Comparison of ENCODE assay signal across 28 cellular contexts in genomic region chr7:34331102-34331501, GRCh38.
"Had no signal": no experiment of that assay in that cellular context is flagged by ENCODE, and none has a peak within 500 bp of the region (broad histone marks: within the 10 kb centered on the region; RNA-seq: fewer than 3 reads in every experiment).

No MANE protein-coding gene starts in this region.

- H3K36me3 ChIP-seq: stomach, suprapubic skin, thoracic aorta, thyroid gland, tibial artery, tibial nerve, transverse colon, upper lobe of left lung, upper lobe of right lung, uterus, vagina had no signal

- H3K27ac ChIP-seq: stomach, suprapubic skin, testis, thoracic aorta, thyroid gland, tibial artery, tibial nerve, transverse colon, upper lobe of left lung, upper lobe of right lung, uterus, vagina had no signal

- H3K27me3 ChIP-seq: suprapubic skin, testis, thyroid gland, tibial artery, tibial nerve, transverse colon, upper lobe of left lung, upper lobe of right lung, uterus, vagina had no signal

- H3K4me3 ChIP-seq: stomach, suprapubic skin, testis, thoracic aorta, thyroid gland, tibial artery, tibial nerve, transverse colon, upper lobe of left lung, upper lobe of right lung, uterus, vagina had no signal

- DNase-seq: stimulated activated CD4-positive, alpha-beta T cell treated with anti-CD3 and anti-CD28 coated beads, Interleukin-2, amount 100 ng/mL, for 48 hours; stimulated activated CD4-positive, alpha-beta T cell treated with anti-CD3 and anti-CD28 coated beads, Interleukin-4, amount 100 ng/mL, for 1 hour; stimulated activated CD4-positive, alpha-beta T cell treated with anti-CD3 and anti-CD28 coated beads, Interleukin-4, amount 100 ng/mL, for 24 hours; stimulated activated CD4-positive, alpha-beta T cell treated with anti-CD3 and anti-CD28 coated beads, Interleukin-4, amount 100 ng/mL, for 4 hours; stimulated activated CD8-positive, alpha-beta memory T cell treated with anti-CD3 and anti-CD28 coated beads, Interleukin-4, amount 100 ng/mL, for 48 hours; stimulated activated naive B cell treated with anti-CD40 and anti-IgM and Interleukin-4, amounts not matched to agents 10 μg/mL and 1 μg/mL and 100 μg/mL, for 72 hours; stimulated activated naive CD4-positive, alpha-beta T cell; stimulated activated naive CD4-positive, alpha-beta T cell treated with Interleukin-2 at 50 U/mL for 16 hours; stimulated activated naive CD8-positive, alpha-beta T cell treated with anti-CD3 and anti-CD28 coated beads, Interleukin-15, amount 100 ng/mL, for 72 hours; stimulated activated naive CD8-positive, alpha-beta T cell treated with anti-CD3 and anti-CD28 coated beads, Interleukin-15, Interleukin-2, amounts not matched to agents 100 U/mL and 50 U/mL, for 24 hours; stomach; substantia nigra; testis; thyroid gland; tibial artery; transverse colon; trophoblast cell; upper lobe of left lung; upper lobe of right lung; uterus had no signal

- H3K27ac Mint-ChIP-seq: stimulated activated effector memory CD8-positive, alpha-beta T cell treated with anti-CD3 and anti-CD28 coated beads, Interleukin-12 subunit alpha, Interleukin-12 subunit beta, amount 100 ng/mL, for 72 hours; stimulated activated memory B cell treated with anti-CD40 and anti-IgM and Interleukin-4, amounts not matched to agents 10 μg/mL and 1 μg/mL and 100 μg/mL, for 72 hours; stimulated activated naive B cell treated with anti-CD40 and anti-IgM and Interleukin-4, amounts not matched to agents 10 μg/mL and 1 μg/mL and 100 μg/mL, for 72 hours; stimulated activated naive CD8-positive, alpha-beta T cell treated with anti-CD3 and anti-CD28 coated beads, Interleukin-15, amount 100 ng/mL, for 72 hours; stimulated activated naive CD8-positive, alpha-beta T cell treated with anti-CD3 and anti-CD28 coated beads, Interleukin-15, Interleukin-2, amounts not matched to agents 100 ng/mL and 50 ng/mL, for 24 hours; type B pancreatic cell had no signal

- H3K9me3 ChIP-seq: stomach, suprapubic skin, testis, thoracic aorta, thyroid gland, tibial artery, tibial nerve, transverse colon, upper lobe of left lung, upper lobe of right lung, uterus, vagina had no signal

- H3K27me3 Mint-ChIP-seq: stimulated activated memory B cell treated with anti-CD40 and anti-IgM and Interleukin-4, amounts not matched to agents 10 μg/mL and 1 μg/mL and 100 μg/mL, for 72 hours; stimulated activated naive CD8-positive, alpha-beta T cell treated with anti-CD3 and anti-CD28 coated beads, Interleukin-15, amount 100 ng/mL, for 72 hours; stimulated activated naive CD8-positive, alpha-beta T cell treated with anti-CD3 and anti-CD28 coated beads, Interleukin-15, Interleukin-2, amounts not matched to agents 100 ng/mL and 50 ng/mL, for 24 hours; type B pancreatic cell had no signal

- H3K9me3 Mint-ChIP-seq: stimulated activated naive CD8-positive, alpha-beta T cell treated with anti-CD3 and anti-CD28 coated beads, Interleukin-15, Interleukin-2, amounts not matched to agents 100 ng/mL and 50 ng/mL, for 24 hours; type B pancreatic cell had no signal

- H3K4me1 Mint-ChIP-seq: stimulated activated effector memory CD8-positive, alpha-beta T cell treated with anti-CD3 and anti-CD28 coated beads, Interleukin-12 subunit alpha, Interleukin-12 subunit beta, amount 100 ng/mL, for 72 hours; stimulated activated memory B cell treated with anti-CD40 and anti-IgM and Interleukin-4, amounts not matched to agents 10 μg/mL and 1 μg/mL and 100 μg/mL, for 72 hours; stimulated activated naive B cell treated with anti-CD40 and anti-IgM and Interleukin-4, amounts not matched to agents 10 μg/mL and 1 μg/mL and 100 μg/mL, for 72 hours; stimulated activated naive CD8-positive, alpha-beta T cell treated with anti-CD3 and anti-CD28 coated beads, Interleukin-15, amount 100 ng/mL, for 72 hours had no signal

- H3K36me3 Mint-ChIP-seq: stimulated activated effector memory CD8-positive, alpha-beta T cell treated with anti-CD3 and anti-CD28 coated beads, Interleukin-12 subunit alpha, Interleukin-12 subunit beta, amount 100 ng/mL, for 72 hours; stimulated activated memory B cell treated with anti-CD40 and anti-IgM and Interleukin-4, amounts not matched to agents 10 μg/mL and 1 μg/mL and 100 μg/mL, for 72 hours; stimulated activated naive B cell treated with anti-CD40 and anti-IgM and Interleukin-4, amounts not matched to agents 10 μg/mL and 1 μg/mL and 100 μg/mL, for 72 hours; type B pancreatic cell had no signal

- H3K4me1 ChIP-seq: stomach, suprapubic skin, testis, thyroid gland, tibial artery, tibial nerve, transverse colon, upper lobe of left lung, upper lobe of right lung, uterus, vagina had no signal

- H3K4me3 Mint-ChIP-seq: stimulated activated effector memory CD8-positive, alpha-beta T cell treated with anti-CD3 and anti-CD28 coated beads, Interleukin-12 subunit alpha, Interleukin-12 subunit beta, amount 100 ng/mL, for 72 hours; stimulated activated memory B cell treated with anti-CD40 and anti-IgM and Interleukin-4, amounts not matched to agents 10 μg/mL and 1 μg/mL and 100 μg/mL, for 72 hours; stimulated activated naive B cell treated with anti-CD40 and anti-IgM and Interleukin-4, amounts not matched to agents 10 μg/mL and 1 μg/mL and 100 μg/mL, for 72 hours; stimulated activated naive CD8-positive, alpha-beta T cell treated with anti-CD3 and anti-CD28 coated beads, Interleukin-15, amount 100 ng/mL, for 72 hours; stimulated activated naive CD8-positive, alpha-beta T cell treated with anti-CD3 and anti-CD28 coated beads, Interleukin-15, Interleukin-2, amounts not matched to agents 100 ng/mL and 50 ng/mL, for 24 hours; type B pancreatic cell had no signal

- ATAC-seq: stimulated activated effector memory CD8-positive, alpha-beta T cell treated with anti-CD3 and anti-CD28 coated beads, Interleukin-12 subunit alpha, Interleukin-12 subunit beta, amount 100 ng/mL, for 72 hours; stimulated activated memory B cell treated with anti-CD40 and anti-IgM and Interleukin-4, amounts not matched to agents 10 μg/mL and 1 μg/mL and 100 μg/mL, for 72 hours; stimulated activated naive B cell treated with anti-CD40 and anti-IgM and Interleukin-4, amounts not matched to agents 10 μg/mL and 1 μg/mL and 100 μg/mL, for 72 hours; stimulated activated naive CD8-positive, alpha-beta T cell treated with anti-CD3 and anti-CD28 coated beads, Interleukin-15, amount 100 ng/mL, for 72 hours; stimulated activated naive CD8-positive, alpha-beta T cell treated with anti-CD3 and anti-CD28 coated beads, Interleukin-15, Interleukin-2, amounts not matched to agents 100 U/mL and 50 U/mL, for 24 hours; upper lobe of right lung had no signal
